Comparison of ENCODE assay signal across 12 cellular contexts in the genomic region with DNA sequence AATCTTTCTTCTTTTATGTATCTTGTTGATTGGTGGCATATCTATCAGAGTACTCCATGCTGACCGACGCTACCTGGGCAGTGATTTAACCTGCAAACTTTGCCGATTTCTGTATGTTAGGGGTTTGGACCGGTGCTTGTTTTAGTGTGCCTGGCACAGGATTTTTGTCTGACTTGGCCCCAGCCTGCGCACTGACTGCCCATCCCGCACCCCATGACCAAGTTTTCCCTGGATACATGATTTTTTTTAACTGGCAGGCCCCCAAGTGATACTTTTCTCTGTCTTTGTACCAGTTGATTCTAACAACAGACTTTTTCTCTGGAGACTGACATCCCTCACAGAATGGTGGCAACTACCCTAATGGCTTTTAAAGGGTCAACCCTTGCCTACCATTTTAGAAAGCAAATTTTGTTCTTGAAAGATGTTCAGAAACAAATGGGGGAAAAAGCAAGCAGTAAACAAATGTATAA.
A peak's percentile ranks its signal among the peaks of the same experiment; 100 is the strongest.
DNase-seq lines count a peak whose midpoint lies in the region; ATAC-seq, FAIRE-seq and TF ChIP-seq lines count a peak whose summit lies in the region.
"Had no signal": no experiment of that assay in that cellular context is flagged by ENCODE, and none has a peak within 500 bp of the region (broad histone marks: within the 10 kb centered on the region; RNA-seq: fewer than 3 reads in every experiment).

No MANE protein-coding gene starts in this region.

- TF ChIP-seq POLR2A in esophagus squamous epithelium (IDR thresholded peaks at IDR 0.05), result no peak

- 94% methylated on average over 6 of the region's 6 CpGs for WGBS in SK-N-SH (ENCODE audit: low lambda C conversion rate)
- 58 to 82% methylated on average over 5 to 6 of the region's 6 CpGs for WGBS in esophagus squamous epithelium, 2 donors
- WGBS in small intestine, 3 donors, result 84 to 85% (median 85%) methylated on average over 6 of the region's 6 CpGs

- H3K4me3 ChIP-seq in SK-N-SH (ENCODE audit: low read depth in 2 of 2, low read length in 1 of 2) (no peak overlapping the region), RWPE2 (ENCODE audit: severe bottlenecking) (peak overlapping the region; percentile 9), esophagus squamous epithelium (peak overlapping the region in 3 of 4 donors; percentile 28 to 54 (median 34)), small intestine (ENCODE audit: low read depth in 1 of 2, low read length in 2 of 2) (no peak overlapping the region)
- H3K4me3 ChIP-seq: lung had no signal

- no peak for FAIRE-seq in small intestine (lab: Jason Lieb, UNC)

- H3K9me3 ChIP-seq in SK-N-SH (no peaks in the 10 kb centered on the region), RWPE2 (ENCODE audit: severe bottlenecking) (no peaks in the 10 kb centered on the region), esophagus squamous epithelium (no peaks in the 10 kb centered on the region), small intestine (ENCODE audit: control insufficient read depth, low read depth) (no peaks in the 10 kb centered on the region)
- H3K9me3 ChIP-seq: sigmoid colon had no signal

- H3K4me1 ChIP-seq in SK-N-SH (ENCODE audit: control insufficient read depth in 1 of 2, insufficient read depth in 2 of 2, low read depth in 1 of 2, low read length in 1 of 2) (peaks cover 0 to 3% of the 10 kb centered on the region in 2 experiments; a peak in 1 of 4 replicates), RWPE2 (ENCODE audit: insufficient read depth, poor library complexity, severe bottlenecking) (peaks cover 7% of the 10 kb centered on the region), esophagus squamous epithelium (peaks cover 0 to 11% (median 3%) of the 10 kb centered on the region in 3 donors), small intestine (ENCODE audit: control insufficient read depth in 2 of 2, insufficient read depth in 1 of 2, low read depth in 1 of 2, low read length in 1 of 2) (peaks cover 0 to 9% of the 10 kb centered on the region in 2 donors)

- no peak for DNase-seq in SK-N-SH
- DNase-seq in RWPE2 (ENCODE audit: low spot score), result no peak
- no peak for DNase-seq in esophagus squamous epithelium (lab: John Stamatoyannopoulos, UW)
- DNase-seq in small intestine, result no peak
- no peak for DNase-seq in SK-N-DZ (ENCODE audit: low spot score)
- DNase-seq in effector CD8-positive, alpha-beta T cell (lab: John Stamatoyannopoulos, UW), result no peak
- DNase-seq: 8988T, RPMI8226, sigmoid colon had no signal

- H2AFZ ChIP-seq in SK-N-SH (ENCODE audit: low read depth), result no peak overlapping the region; the same call in 1 of the 2 replicates

- TF ChIP-seq CTCF in SK-N-SH (IDR thresholded peaks at IDR 0.05), result no peak
- TF ChIP-seq CTCF in RWPE2 (IDR thresholded peaks at IDR 0.05; ENCODE audit: poor library complexity, severe bottlenecking), result no peak
- no peak for TF ChIP-seq CTCF in esophagus squamous epithelium (IDR thresholded peaks at IDR 0.05)

- no peaks in the 10 kb centered on the region for H3K36me3 ChIP-seq in SK-N-SH (replicated peaks in 1 of 2; ENCODE audit: control insufficient read depth in 1 of 2, insufficient read depth in 2 of 2, low read length in 1 of 2)
- no peaks in the 10 kb centered on the region for H3K36me3 ChIP-seq in RWPE2 (ENCODE audit: low read depth)
- no peaks in the 10 kb centered on the region for H3K36me3 ChIP-seq in esophagus squamous epithelium
- H3K36me3 ChIP-seq in small intestine (ENCODE audit: control insufficient read depth in 2 of 2, insufficient read depth in 2 of 2, low read length in 2 of 2), result no peaks in the 10 kb centered on the region
- H3K36me3 ChIP-seq: sigmoid colon had no signal

- peak overlapping the region; percentile 20; the same call in 1 of the 2 replicates for H3K4me2 ChIP-seq in SK-N-SH

- H3K27me3 ChIP-seq in SK-N-SH (ENCODE audit: insufficient read depth), result no peaks in the 10 kb centered on the region
- no peaks in the 10 kb centered on the region for H3K27me3 ChIP-seq in RWPE2 (ENCODE audit: insufficient read depth, poor library complexity, severe bottlenecking)
- no peaks in the 10 kb centered on the region for H3K27me3 ChIP-seq in esophagus squamous epithelium
- H3K27me3 ChIP-seq in small intestine (ENCODE audit: control insufficient read depth in 2 of 2, insufficient read depth in 2 of 2, low read length in 2 of 2), result no peaks in the 10 kb centered on the region
- H3K27me3 ChIP-seq: sigmoid colon had no signal

- CTCF ChIA-PET in SK-N-SH (lab: Yijun Ruan, JAX), result no interaction called here

- H3K79me2 ChIP-seq in SK-N-SH (ENCODE audit: insufficient read depth), result no peaks in the 10 kb centered on the region

- POLR2A ChIA-PET in SK-N-SH (lab: Yijun Ruan, JAX), result no interaction called here

- no peak for TF ChIP-seq EP300 in SK-N-SH (IDR thresholded peaks at IDR 0.05; ENCODE audit: borderline replicate concordance in 1 of 2, low read depth in 1 of 2, low read length in 1 of 2)

- H3K27ac ChIP-seq in SK-N-SH (ENCODE audit: low read depth in 2 of 2, low read length in 1 of 2), result no peak overlapping the region
- H3K27ac ChIP-seq in RWPE2 (ENCODE audit: poor library complexity, severe bottlenecking), result no peak overlapping the region
- H3K27ac ChIP-seq in esophagus squamous epithelium, result peak overlapping the region in 3 of 4 donors; percentile 43 to 66 (median 60)
- H3K27ac ChIP-seq in small intestine (ENCODE audit: low read depth in 1 of 2, low read length in 1 of 2), result peak overlapping the region; percentile 32 to 70
- H3K27ac ChIP-seq: sigmoid colon had no signal

- H3F3A ChIP-seq in SK-N-SH (replicated peaks; ENCODE audit: insufficient read depth), result no peaks in the 10 kb centered on the region

- no peak for TF ChIP-seq RAD21 in SK-N-SH (IDR thresholded peaks at IDR 0.05; ENCODE audit: low read length)

- no peak overlapping the region for H3K9ac ChIP-seq in SK-N-SH

- ATAC-seq in SK-N-SH treated with all-trans-retinoic acid at 6 μM for 48 hours (no peak), RWPE2 (ENCODE audit: low read depth) (no peak), GM21526 (IDR thresholded peaks at IDR 0.05; ENCODE audit: low FRiP score, unreplicated experiment) (no peak)

- H3K9me2 ChIP-seq in SK-N-SH, result no peaks in the 10 kb centered on the region

- no peaks in the 10 kb centered on the region for H4K20me1 ChIP-seq in SK-N-SH (ENCODE audit: insufficient read depth)

- intact Hi-C loops in esophagus squamous epithelium (cut with DNase I), result no loop called here

TF ChIP-seq in SK-N-SH, 30 proteins besides CTCF, POLR2A, EP300 and RAD21:
- no peak for TF ChIP-seq NRF1 (IDR thresholded peaks at IDR 0.05; ENCODE audit: low read depth, low read length)
- no peak for TF ChIP-seq MAX (IDR thresholded peaks at IDR 0.05; ENCODE audit: low read depth)
- TF ChIP-seq MEF2A (IDR thresholded peaks at IDR 0.05; ENCODE audit: borderline replicate concordance, low read depth), result no peak
- no peak for TF ChIP-seq GATA2 (CRISPR knock-in tag; IDR thresholded peaks at IDR 0.05)
- no peak for TF ChIP-seq TEAD4 (IDR thresholded peaks at IDR 0.05; ENCODE audit: borderline replicate concordance, insufficient read depth)
- TF ChIP-seq FOXM1 (IDR thresholded peaks at IDR 0.05; ENCODE audit: low read depth), result no peak
- TF ChIP-seq CHD2 (IDR thresholded peaks at IDR 0.05; ENCODE audit: low read length, partially characterized antibody), result no peak

TF ChIP-seq in SK-N-SH treated with all-trans-retinoic acid at 6 μM for 48 hours, 23 proteins besides CTCF, POLR2A, EP300 and RAD21:
- TF ChIP-seq ARNTL (CRISPR knock-in tag; IDR thresholded peaks at IDR 0.05; ENCODE audit: borderline replicate concordance, low read depth), result no peak
- TF ChIP-seq TOX (CRISPR knock-in tag; IDR thresholded peaks at IDR 0.05; ENCODE audit: borderline replicate concordance), result no peak
- TF ChIP-seq PPARA (CRISPR knock-in tag; IDR thresholded peaks at IDR 0.05; ENCODE audit: borderline replicate concordance), result no peak
- no peak for TF ChIP-seq BACH2 (CRISPR knock-in tag; IDR thresholded peaks at IDR 0.05; ENCODE audit: borderline replicate concordance)
- no peak for TF ChIP-seq TSHZ2 (CRISPR knock-in tag; IDR thresholded peaks at IDR 0.05)
- no peak for TF ChIP-seq PATZ1 (CRISPR knock-in tag; IDR thresholded peaks at IDR 0.05; ENCODE audit: borderline replicate concordance)
- no peak for TF ChIP-seq ZNF70 (CRISPR knock-in tag; IDR thresholded peaks at IDR 0.05)
- no peak for TF ChIP-seq RARB (CRISPR knock-in tag; IDR thresholded peaks at IDR 0.05)
TF ChIP-seq in SK-N-SH treated with all-trans-retinoic acid at 6 μM for 48 hours: peak in this region for 0.

Comparison
In these comparisons a context has a peak if more than half of its experiments do, and no peak if none do; other contexts are left out.
1. H3K27ac ChIP-seq: peak in esophagus squamous epithelium (3 of 4) and small intestine (2 of 2); none in SK-N-SH (0 of 2) and RWPE2 (single experiment).
2. H3K4me3 ChIP-seq: peak in RWPE2 (single experiment) and esophagus squamous epithelium (3 of 4); none in SK-N-SH (0 of 2) and small intestine (0 of 2).